19 cellular contexts compared by ENCODE assay signal in genomic region chr2:126698376-126698775, GRCh38. TPM values are rescaled to one million over a fixed set of nuclear protein-coding genes. Genes with fewer than 3 reads are reported as not detected.
A peak's percentile ranks its signal among the peaks of the same experiment; 100 is the strongest.
DNase-seq lines count a peak whose midpoint lies in the region; ATAC-seq, FAIRE-seq and TF ChIP-seq lines count a peak whose summit lies in the region.
"Had no signal": no experiment of that assay in that cellular context is flagged by ENCODE, and none has a peak within 500 bp of the region (broad histone marks: within the 10 kb centered on the region; RNA-seq: fewer than 3 reads in every experiment).

No MANE protein-coding gene starts in this region.

- H3K4me3 Mint-ChIP-seq in CD4-positive, alpha-beta T cell, result no peak overlapping the region
- H3K4me3 Mint-ChIP-seq in neural progenitor cell, result no peak overlapping the region

- peaks cover 0 to 10% (median 5%) of the 10 kb centered on the region in 4 experiments; a peak in 5 of 7 replicates for H3K4me1 ChIP-seq in H1 (replicated peaks in 1 of 4; ENCODE audit: control insufficient read depth in 3 of 4, insufficient read depth in 4 of 4, low read length in 3 of 4)
- H3K4me1 ChIP-seq in neural progenitor cell, result peaks cover 20% of the 10 kb centered on the region
- peaks cover 0 to 15% (median 0%) of the 10 kb centered on the region in 4 donors for H3K4me1 ChIP-seq in tibial nerve
- H3K4me1 ChIP-seq: SJCRH30 had no signal

- H2AK5ac ChIP-seq in H1 (ENCODE audit: low read depth, low read length), result no peak overlapping the region

- H3K4me2 ChIP-seq in H1 (ENCODE audit: insufficient read depth in 1 of 2, low read depth in 2 of 2, low read length in 2 of 2), result no peak overlapping the region
- H3K4me2 ChIP-seq in neural progenitor cell, result peak overlapping the region; percentile 38

- peak overlapping the region; percentile 84; the same call in 1 of the 2 replicates for H2BK20ac ChIP-seq in H1 (ENCODE audit: low read length)

- peaks cover 10% of the 10 kb centered on the region for H3K4me1 Mint-ChIP-seq in CD4-positive, alpha-beta T cell (ENCODE audit: low read depth)
- H3K4me1 Mint-ChIP-seq in neural progenitor cell, result peaks cover 41% of the 10 kb centered on the region

- H3K27me3 ChIP-seq in CD4-positive, alpha-beta T cell (ENCODE audit: control insufficient read depth, insufficient read depth, low read length), result no peaks in the 10 kb centered on the region
- no peaks in the 10 kb centered on the region for H3K27me3 ChIP-seq in H1 (replicated peaks in 1 of 4; ENCODE audit: control insufficient read depth in 3 of 4, extremely low read depth in 1 of 4, insufficient read depth in 3 of 4, low read length in 3 of 4)
- H3K27me3 ChIP-seq in neural progenitor cell, result no peaks in the 10 kb centered on the region
- H3K27me3 ChIP-seq in tibial nerve, result no peaks in the 10 kb centered on the region
- H3K27me3 ChIP-seq: MG63, SJCRH30 had no signal

- H3K56ac ChIP-seq in H1 (replicated peaks; ENCODE audit: insufficient read length, low read depth, low read length), result no peak overlapping the region

- no peak overlapping the region for H4K8ac ChIP-seq in H1 (ENCODE audit: extremely low read depth, insufficient read depth, low read length)

- no peak overlapping the region for H3K9ac ChIP-seq in H1 (replicated peaks in 1 of 4; ENCODE audit: extremely low read depth in 1 of 4, low read depth in 3 of 4, low read length in 3 of 4)
- H3K9ac ChIP-seq in neural progenitor cell, result no peak overlapping the region

- no peak for TF ChIP-seq CTCF in CD4-positive, alpha-beta T cell (IDR thresholded peaks at IDR 0.05)
- TF ChIP-seq CTCF in H1 (IDR thresholded peaks at IDR 0.05; ENCODE audit: control extremely low read depth in 1 of 3, insufficient read depth in 1 of 3, low read depth in 1 of 3, low read length in 3 of 3) (no peak), neural progenitor cell (IDR thresholded peaks at IDR 0.05) (no peak), tibial nerve (IDR thresholded peaks at IDR 0.05) (no peak)

- peaks cover 0 to 3% (median 1%) of the 10 kb centered on the region in 4 experiments; a peak in 2 of 8 replicates for H3K36me3 ChIP-seq in H1 (ENCODE audit: control insufficient read depth in 2 of 4, insufficient read depth in 4 of 4, low read length in 3 of 4)
- no peaks in the 10 kb centered on the region for H3K36me3 ChIP-seq in neural progenitor cell
- peaks cover 0 to 48% (median 0%) of the 10 kb centered on the region in 3 donors for H3K36me3 ChIP-seq in tibial nerve
- H3K36me3 ChIP-seq: SJCRH30 had no signal

- no peak for TF ChIP-seq EP300 in H1 (IDR thresholded peaks at IDR 0.05; ENCODE audit: borderline replicate concordance in 1 of 2, low read depth in 2 of 2, low read length in 2 of 2)
- TF ChIP-seq EP300 in tibial nerve (IDR thresholded peaks at IDR 0.05), result no peak

- intact Hi-C loops in CD4-positive, alpha-beta T cell (cut with DNase I, micrococcal nuclease), result no loop called here

- no peak overlapping the region for H2BK12ac ChIP-seq in H1 (ENCODE audit: low read depth, low read length)

- FAIRE-seq in H1 (lab: Jason Lieb, UNC) (no peak), GM12892 (lab: Jason Lieb, UNC) (no peak)
- FAIRE-seq: GM19239 had no signal

- H3K9me3 ChIP-seq in CD4-positive, alpha-beta T cell (ENCODE audit: control insufficient read depth, low read length), result no peaks in the 10 kb centered on the region
- H3K9me3 ChIP-seq in H1 (ENCODE audit: insufficient read depth in 2 of 2, low read depth in 1 of 2, low read length in 1 of 2), result peaks cover 5 to 8% of the 10 kb centered on the region in 2 experiments; a peak in 3 of 4 replicates
- H3K9me3 ChIP-seq in neural progenitor cell (ENCODE audit: low read depth), result no peaks in the 10 kb centered on the region
- peaks cover 0 to 8% (median 0%) of the 10 kb centered on the region in 4 donors for H3K9me3 ChIP-seq in tibial nerve
- H3K9me3 ChIP-seq: HAP-1, MG63, SJCRH30 had no signal

- no peak overlapping the region for H3K18ac ChIP-seq in H1 (ENCODE audit: extremely low read depth, low read length)

- ATAC-seq in CD4-positive, alpha-beta T cell (ENCODE audit: poor library complexity), result no peak

- H3K79me1 ChIP-seq in H1 (ENCODE audit: low read depth, low read length), result no peaks in the 10 kb centered on the region

- H3K79me2 ChIP-seq in H1 (ENCODE audit: control insufficient read depth in 1 of 2, insufficient read depth in 2 of 2, low read length in 2 of 2) (no peaks in the 10 kb centered on the region), neural progenitor cell (ENCODE audit: low read depth) (no peaks in the 10 kb centered on the region)

- no peak for DNase-seq in CD4-positive, alpha-beta T cell
- DNase-seq in NCI-H524 treated with DMSO at 0.1 percent for 48 hours (lab: John Stamatoyannopoulos, UW) (peak; percentile 82), H1 (ENCODE audit: low read depth in 1 of 2, low spot score in 2 of 2) (no peak), neural progenitor cell (ENCODE audit: low spot score) (no peak), HCEC 1CT (no peak), tibial nerve (ENCODE audit: low spot score in 2 of 2) (no peak), GM12892 (ENCODE audit: insufficient read length) (no peak)
- DNase-seq: C1 segment of cervical spinal cord, Karpas-422, NCI-H1092 treated with DMSO at 0.1 percent for 48 hours, NCI-H1694 treated with DMSO at 0.1 percent for 48 hours, NCI-H2107, NCI-H226, NCI-H69 had no signal

- 64% methylated on average over 2 of the region's 2 CpGs; no CpG with 5 or more reads in 1 of the 2 experiments for WGBS in H1 (ENCODE audit: extremely low coverage in 1 of 2, insufficient coverage in 1 of 2, insufficient read length in 1 of 2, insufficient replicate concordance in 2 of 2, low coverage in 1 of 2, low lambda C conversion rate in 2 of 2, missing lambda C conversion rate in 1 of 2), 2 experiments
- WGBS in tibial nerve, 2 donors, result 51 to 66% methylated on average over 2 of the region's 2 CpGs

- no peak for TF ChIP-seq RAD21 in H1 (IDR thresholded peaks at IDR 0.05 in 1 of 2, conservative IDR thresholded peaks at IDR 0.05 in 1 of 2; ENCODE audit: low read depth in 2 of 2, low read length in 2 of 2)

- CTCF ChIA-PET in CD4-positive, alpha-beta T cell (lab: Charles Lee), result no interaction called here
- CTCF ChIA-PET in H1 (lab: Charles Lee; ENCODE audit: partially characterized antibody), result interaction anchor here (0.9 to 2.0 kb wide), 4 partner anchors 9 to 470 kb away, joined by 4 to 7 read pairs (median 6); no protein-coding TSS in a partner anchor

- H2AFZ ChIP-seq in H1 (ENCODE audit: low read length) (no peak overlapping the region), neural progenitor cell (replicated peaks) (no peak overlapping the region)

- H3K23me2 ChIP-seq in H1 (ENCODE audit: low read depth, low read length), result no peaks in the 10 kb centered on the region

- H3K23ac ChIP-seq in H1 (ENCODE audit: insufficient read length), result no peak overlapping the region

- no peak overlapping the region for H2BK5ac ChIP-seq in H1 (ENCODE audit: low read depth, low read length)

- H3K27me3 Mint-ChIP-seq in CD4-positive, alpha-beta T cell, result no peaks in the 10 kb centered on the region
- H3K27me3 Mint-ChIP-seq in neural progenitor cell (ENCODE audit: insufficient read depth, low read depth), result peaks cover 5% of the 10 kb centered on the region

- peaks cover 2% of the 10 kb centered on the region for H3K9me3 Mint-ChIP-seq in CD4-positive, alpha-beta T cell
- peaks cover 22% of the 10 kb centered on the region for H3K9me3 Mint-ChIP-seq in neural progenitor cell

- H3K4ac ChIP-seq in H1 (replicated peaks; ENCODE audit: insufficient read length, low read depth, low read length), result peak overlapping the region; percentile 14

- no peak overlapping the region for H4K91ac ChIP-seq in H1 (replicated peaks; ENCODE audit: insufficient read length, low read length)

- H3K36me3 Mint-ChIP-seq in CD4-positive, alpha-beta T cell (ENCODE audit: low read depth), result peaks cover 75% of the 10 kb centered on the region
- H3K36me3 Mint-ChIP-seq in neural progenitor cell, result peaks cover 43% of the 10 kb centered on the region

- H4K20me1 ChIP-seq in H1 (replicated peaks in 1 of 2; ENCODE audit: control insufficient read depth in 1 of 2, insufficient read depth in 2 of 2, low read length in 2 of 2) (no peaks in the 10 kb centered on the region), neural progenitor cell (ENCODE audit: low read depth) (no peaks in the 10 kb centered on the region)

- no peak for TF ChIP-seq POLR2A in H1 (IDR thresholded peaks at IDR 0.05; ENCODE audit: control extremely low read depth in 1 of 2, low read depth in 2 of 2, low read length in 2 of 2)
- TF ChIP-seq POLR2A in tibial nerve (IDR thresholded peaks at IDR 0.05), result no peak
- no peak for TF ChIP-seq POLR2A in GM12892 (IDR thresholded peaks at IDR 0.05; ENCODE audit: low read depth, low read length)

- POLR2A ChIA-PET in CD4-positive, alpha-beta T cell (lab: Charles Lee), result no interaction called here
- POLR2A ChIA-PET in H1 (lab: Charles Lee; ENCODE audit: partially characterized antibody), result interaction anchor here (0.9 to 1.0 kb wide), 2 partner anchors 12 to 55 kb away, joined by 3 to 4 read pairs; no protein-coding TSS in a partner anchor

- no peak overlapping the region for H2BK15ac ChIP-seq in H1 (ENCODE audit: low read length)

- H3K27ac ChIP-seq in CD4-positive, alpha-beta T cell (ENCODE audit: low read depth, low read length), result no peak overlapping the region
- H3K27ac ChIP-seq in H1 (ENCODE audit: low read depth, low read length), result no peak overlapping the region
- no peak overlapping the region for H3K27ac ChIP-seq in neural progenitor cell
- H3K27ac ChIP-seq in tibial nerve, result no peak overlapping the region
- H3K27ac ChIP-seq: SJCRH30 had no signal

- no peak overlapping the region for H4K5ac ChIP-seq in H1 (ENCODE audit: insufficient read length, low read depth, low read length)

- H3K14ac ChIP-seq in H1 (ENCODE audit: insufficient read length), result no peak overlapping the region

- H3K4me3 ChIP-seq in H1 (ENCODE audit: extremely low read depth in 1 of 4, insufficient read depth in 2 of 4, low read depth in 3 of 4, low read length in 4 of 4) (no peak overlapping the region), neural progenitor cell (no peak overlapping the region), tibial nerve (no peak overlapping the region)
- H3K4me3 ChIP-seq: HAP-1, MG63, SJCRH30 had no signal

- H3F3A ChIP-seq in neural progenitor cell (ENCODE audit: low read depth), result peaks cover 20% of the 10 kb centered on the region

- H3K27ac Mint-ChIP-seq in CD4-positive, alpha-beta T cell, result peak overlapping the region; percentile 19
- H3K27ac Mint-ChIP-seq in neural progenitor cell, result peak overlapping the region; percentile 21

- H2BK120ac ChIP-seq in H1 (replicated peaks; ENCODE audit: low read depth, low read length), result no peak overlapping the region

RNA-seq across cellular contexts. Expression of gene GYPC, which starts 42.4 kb away (rescaled TPM):
- total RNA-seq in CD4-positive, alpha-beta T cell, result 100 to 1,000 TPM; 148 to 157 TPM
- total RNA-seq in H1 (2021; fragmentation: NEBNext Ultra II Directional; extraction: Animal tissue kit (Norgen Biotek cat#: 25700)), result 26.7 and 26.8 TPM in 2 replicates
- 53.6 and 55.1 TPM in 2 replicates for polyA plus RNA-seq in H1 (2011; rRNA removed)
- polyA plus RNA-seq in H1 (2011; cell fraction: cytosol; rRNA removed), result 48.8 TPM
- polyA plus RNA-seq in H1 (2011; cell fraction: nucleus; rRNA removed), result 43.8 TPM
- polyA plus RNA-seq in H1 (2012, experiment 1 of 2), result 35.4 to 41.6 TPM (median 39.4 TPM) in 4 replicates
- 37.6 TPM for polyA plus RNA-seq in H1 (2012, experiment 2 of 2)
- polyA plus RNA-seq in H1 (2013, experiment 1 of 2), result 19.9 TPM
- polyA plus RNA-seq in H1 (2013, experiment 2 of 2), result 21.6 TPM
- 30.0 and 32.2 TPM in 2 replicates for polyA minus RNA-seq in H1 (2011; rRNA and poly(A)+ RNA removed)
- polyA minus RNA-seq in H1 (2011; cell fraction: cytosol; rRNA and poly(A)+ RNA removed), result 10.3 TPM
- polyA minus RNA-seq in H1 (2011; cell fraction: nucleus; rRNA and poly(A)+ RNA removed), result 11.7 TPM
- total RNA-seq in neural progenitor cell (ENCODE audit: low replicate concordance) (3.4 and 9.1 TPM in 2 replicates), tibial nerve (10 to 100 TPM; 50.4 to 87.6 (median 67.8) TPM)
- polyA plus RNA-seq in GM12892 (2012; ENCODE audit: missing spikeins), result 101 TPM
- total RNA-seq: HT-29 had no signal
